10 cellular contexts compared by ENCODE assay signal in the genomic region with DNA sequence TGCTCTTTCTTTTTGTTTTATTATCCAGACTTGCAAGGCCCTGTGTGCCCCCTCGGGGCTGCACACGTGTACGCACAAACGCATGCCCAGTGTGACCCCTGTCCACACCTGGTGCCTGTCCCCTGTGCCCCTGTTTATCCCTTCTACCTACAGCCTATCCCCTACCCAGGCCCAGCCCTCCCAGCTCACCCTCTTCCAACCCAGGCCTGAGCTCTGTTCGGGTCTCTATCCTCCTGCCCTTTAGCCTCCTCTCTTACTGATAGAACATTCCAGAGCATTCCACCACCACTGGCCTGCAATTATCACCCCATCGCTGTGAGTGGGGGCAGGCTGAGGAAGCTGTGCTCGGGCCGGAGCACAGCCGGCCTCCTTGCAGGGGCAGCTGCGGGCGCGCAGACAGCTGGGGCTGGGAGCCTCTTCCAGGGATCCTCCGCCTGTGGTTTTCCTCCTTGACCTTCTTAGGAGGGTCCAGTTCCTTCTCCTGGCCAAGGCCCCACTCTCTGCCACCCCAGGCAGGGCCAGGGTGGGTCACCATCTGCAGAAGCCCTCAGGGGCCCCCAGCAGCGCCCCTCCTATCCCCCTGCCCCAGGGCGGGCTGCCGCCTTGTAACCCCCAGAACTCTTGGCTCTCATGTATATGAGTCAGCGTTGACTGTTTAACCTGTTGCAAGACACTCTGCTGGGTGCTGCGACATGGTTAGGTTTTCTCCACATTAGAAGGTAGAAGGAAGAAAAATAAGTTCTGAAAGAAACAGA. TPM values are rescaled to one million over a fixed set of nuclear protein-coding genes. Genes with fewer than 3 reads are reported as not detected.
A peak's percentile ranks its signal among the peaks of the same experiment; 100 is the strongest.
DNase-seq lines count a peak whose midpoint lies in the region; ATAC-seq and TF ChIP-seq lines count a peak whose summit lies in the region.
"Had no signal": no experiment of that assay in that cellular context is flagged by ENCODE, and none has a peak within 500 bp of the region (broad histone marks: within the 10 kb centered on the region; RNA-seq: fewer than 3 reads in every experiment).

No MANE protein-coding gene starts in this region.

- CTCF ChIA-PET in CD8-positive, alpha-beta memory T cell (lab: Charles Lee), result no interaction called here

- DNase-seq in CD8-positive, alpha-beta memory T cell, result peak in 1 of 5 donors; percentile 23
- DNase-seq in NT2/D1 (ENCODE audit: low read depth, low spot score) (no peak), fibroblast of the aortic adventitia (ENCODE audit: low read depth) (peak; percentile 67), ovary (peak; percentile 67 to 81 (median 69)), hippocampal formation (lab: John Stamatoyannopoulos, UW) (no peak), NCI-H82 (lab: John Stamatoyannopoulos, UW) (no peak), AML-193 (lab: John Stamatoyannopoulos, UW) (no peak)
- DNase-seq: DND-41; naive thymus-derived CD4-positive, alpha-beta T cell had no signal

- peak overlapping the region; percentile 16 for H3K27ac ChIP-seq in CD8-positive, alpha-beta memory T cell (ENCODE audit: low read depth, low read length)
- H3K27ac ChIP-seq in ovary, result peak overlapping the region; percentile 76 to 86

- no peaks in the 10 kb centered on the region for H3K27me3 ChIP-seq in CD8-positive, alpha-beta memory T cell (ENCODE audit: insufficient read depth, low read length, poor library complexity, severe bottlenecking)
- H3K27me3 ChIP-seq in NT2/D1 (ENCODE audit: insufficient read depth, insufficient read length) (no peaks in the 10 kb centered on the region), ovary (no peaks in the 10 kb centered on the region)

- TF ChIP-seq EP300 in ovary (IDR thresholded peaks at IDR 0.05), result no peak

- H3K4me3 Mint-ChIP-seq in CD8-positive, alpha-beta memory T cell, result no peak overlapping the region
- H3K4me3 Mint-ChIP-seq: naive thymus-derived CD4-positive, alpha-beta T cell had no signal

- no peak overlapping the region for H3K4me3 ChIP-seq in CD8-positive, alpha-beta memory T cell (ENCODE audit: low read length)
- H3K4me3 ChIP-seq in NT2/D1 (ENCODE audit: insufficient read length, low read depth) (no peak overlapping the region), fibroblast of the aortic adventitia (ENCODE audit: low read depth, low read length) (no peak overlapping the region), ovary (no peak overlapping the region)

- no peaks in the 10 kb centered on the region for H3K4me1 ChIP-seq in CD8-positive, alpha-beta memory T cell (ENCODE audit: insufficient read depth, low read length)
- H3K4me1 ChIP-seq in NT2/D1 (ENCODE audit: insufficient read depth, insufficient read length) (peaks cover 34% of the 10 kb centered on the region), ovary (ENCODE audit: insufficient read depth) (peaks cover 14% of the 10 kb centered on the region)

- TF ChIP-seq POLR2A in ovary (IDR thresholded peaks at IDR 0.05), result no peak

- H3K9me3 ChIP-seq in CD8-positive, alpha-beta memory T cell (ENCODE audit: low read length), result no peaks in the 10 kb centered on the region
- no peaks in the 10 kb centered on the region for H3K9me3 ChIP-seq in NT2/D1 (ENCODE audit: insufficient read depth, low read length)
- no peaks in the 10 kb centered on the region for H3K9me3 ChIP-seq in ovary

- H3K27me3 Mint-ChIP-seq in CD8-positive, alpha-beta memory T cell, result no peaks in the 10 kb centered on the region
- H3K27me3 Mint-ChIP-seq: naive thymus-derived CD4-positive, alpha-beta T cell had no signal

- intact Hi-C loops in ovary (cut with DNase I), result no loop called here

- WGBS in ovary, 3 donors, result 10 to 22% (median 11%) methylated on average over 18 of the region's 18 CpGs

- no peak for ATAC-seq in GM19035 (IDR thresholded peaks at IDR 0.05; ENCODE audit: unreplicated experiment)
- ATAC-seq: naive thymus-derived CD4-positive, alpha-beta T cell had no signal

- no peaks in the 10 kb centered on the region for H3K4me1 Mint-ChIP-seq in CD8-positive, alpha-beta memory T cell

- POLR2A ChIA-PET in CD8-positive, alpha-beta memory T cell (lab: Charles Lee), result no interaction called here

- H3K36me3 Mint-ChIP-seq in CD8-positive, alpha-beta memory T cell, result no peaks in the 10 kb centered on the region

- H3K27ac Mint-ChIP-seq in CD8-positive, alpha-beta memory T cell, result no peak overlapping the region

- peak overlapping the region; percentile 46 for H3K9ac ChIP-seq in NT2/D1 (ENCODE audit: insufficient read length, low read depth)

- no peaks in the 10 kb centered on the region for H3K9me3 Mint-ChIP-seq in CD8-positive, alpha-beta memory T cell
- H3K9me3 Mint-ChIP-seq: naive thymus-derived CD4-positive, alpha-beta T cell had no signal

- H3K36me3 ChIP-seq in CD8-positive, alpha-beta memory T cell (ENCODE audit: insufficient read depth, low read length), result no peaks in the 10 kb centered on the region
- H3K36me3 ChIP-seq in NT2/D1 (ENCODE audit: insufficient read depth, insufficient read length, low read length) (no peaks in the 10 kb centered on the region), ovary (no peaks in the 10 kb centered on the region)

- TF ChIP-seq CTCF in fibroblast of the aortic adventitia (IDR thresholded peaks at IDR 0.05; ENCODE audit: insufficient read depth, low read length) (no peak), ovary (IDR thresholded peaks at IDR 0.05) (no peak)

RNA-seq across cellular contexts. Expression of gene KCNQ1OT1, which starts 41.8 kb away (rescaled TPM):
- under 1 TPM; 0.20 TPM for total RNA-seq in CD8-positive, alpha-beta memory T cell
- 0.08 TPM for polyA plus RNA-seq in CD8-positive, alpha-beta memory T cell
- total RNA-seq in fibroblast of the aortic adventitia (ENCODE audit: low replicate concordance) (5.5 and 7.3 TPM in 2 replicates), ovary (10 to 100 TPM in 1 of 7 donors, 1 to 10 TPM in 6; 3.9 to 11.5 (median 6.8) TPM)
- polyA plus RNA-seq in ovary, result under 1 TPM; 0.43 to 0.52 TPM

Comparison
In these comparisons a context has a peak if more than half of its experiments do, and no peak if none do; other contexts are left out.
1. DNase-seq: peak in fibroblast of the aortic adventitia (single experiment) and ovary (5 of 5); none in NT2/D1 (single experiment), hippocampal formation (0 of 2), NCI-H82 (single experiment) and AML-193 (0 of 2).